ENCODE assay signal across 8 cellular contexts in the genomic region with DNA sequence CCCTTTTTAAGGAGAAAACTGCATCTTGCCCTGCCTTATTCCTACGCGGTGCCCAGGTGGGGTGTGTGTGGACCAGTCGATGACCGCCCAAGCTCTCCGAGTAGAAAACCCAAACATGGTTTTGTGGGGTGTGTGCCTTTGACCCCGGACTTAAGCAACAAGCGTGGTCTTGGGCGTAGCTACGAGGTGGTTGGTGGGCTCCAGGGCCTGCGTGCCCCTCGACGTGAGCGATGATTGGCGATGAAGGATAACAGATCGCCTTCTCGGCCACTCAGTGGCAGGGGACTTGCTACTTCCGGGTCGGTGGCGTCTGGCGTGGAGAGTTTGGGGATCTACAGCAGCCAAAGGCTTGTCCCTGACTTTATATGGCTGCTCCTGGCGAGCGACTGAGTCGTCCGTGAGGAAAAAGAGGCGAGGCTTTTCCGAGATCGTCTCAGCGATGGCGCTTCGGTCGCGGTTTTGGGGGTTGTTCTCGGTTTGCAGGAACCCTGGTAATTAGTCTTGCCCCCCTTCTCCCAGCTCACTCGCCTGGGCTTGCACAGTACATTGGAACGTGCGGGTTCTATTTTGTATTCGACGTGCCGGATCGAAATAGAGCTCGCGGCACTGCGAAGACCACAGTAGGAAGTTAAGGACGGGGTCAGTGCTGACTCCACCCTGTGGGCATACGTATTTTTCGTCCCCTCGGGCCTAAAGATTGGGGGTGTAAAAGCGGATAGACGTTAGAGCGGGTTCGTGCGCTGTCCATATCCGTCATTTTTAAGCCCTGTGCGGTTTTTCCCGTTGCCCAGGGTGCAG. TPM values are rescaled to one million over a fixed set of nuclear protein-coding genes. Genes with fewer than 3 reads are reported as not detected.
DNase-seq lines count a peak whose midpoint lies in the region; ATAC-seq and TF ChIP-seq lines count a peak whose summit lies in the region.

A gene (plus strand): TSS at position 319 of the 798 bp plus-strand sequence. CDS start 121 bp downstream, at position 440.

- peak within 1 kb of the TSS; percentile 97 to 100 (median 100) for H3K4me3 Mint-ChIP-seq in IgD-negative memory B cell

- TF ChIP-seq CTCF in epithelial cell of esophagus (IDR thresholded peaks at IDR 0.05; ENCODE audit: insufficient read depth, low read depth, low read length, missing control alignments) = peak; percentile 5

- H3K4me3 ChIP-seq in epithelial cell of esophagus (ENCODE audit: low read length) (peak within 1 kb of the TSS; percentile 80), mononuclear cell (ENCODE audit: low read length) (peak within 1 kb of the TSS; percentile 89)

- no peaks in the 10 kb centered on the region for H3K9me3 ChIP-seq in mononuclear cell (ENCODE audit: low read depth, low read length)

- H3K27ac Mint-ChIP-seq in IgD-negative memory B cell = peak within 1 kb of the TSS; percentile 95 to 99 (median 96)

- H3K4me1 Mint-ChIP-seq in IgD-negative memory B cell = peaks cover 25 to 38% (median 36%) of the 10 kb centered on the region in 3 donors

- no peaks in the 10 kb centered on the region for H3K27me3 ChIP-seq in mononuclear cell (ENCODE audit: insufficient read depth, low read length)

- no peaks in the 10 kb centered on the region for H3K9me3 Mint-ChIP-seq in IgD-negative memory B cell

- H3K4me1 ChIP-seq in mononuclear cell (ENCODE audit: insufficient read depth, low read length) = peaks cover 33% of the 10 kb centered on the region

- ATAC-seq in GM21529 (IDR thresholded peaks at IDR 0.05; ENCODE audit: unreplicated experiment) = peak; percentile 82

- DNase-seq in DMS 273 treated with DMSO at 0.1 percent for 48 hours (lab: John Stamatoyannopoulos, UW) = peak; percentile 98
- peak; percentile 70 for DNase-seq in OCI-M2 (lab: John Stamatoyannopoulos, UW; ENCODE audit: unreplicated experiment)
- peak; percentile 76 for DNase-seq in activated T-cell treated with anti-CD3 and anti-CD28 coated beads for 4 hours
- DNase-seq in epithelial cell of esophagus (ENCODE audit: low read depth) = peak; percentile 98
- peak; percentile 83 for DNase-seq in stimulated activated CD8-positive, alpha-beta memory T cell treated with anti-CD3 and anti-CD28 coated beads, Interleukin-4, amount 100 ng/mL, for 24 hours (ENCODE audit: low read depth)

- H3K36me3 Mint-ChIP-seq in IgD-negative memory B cell = peaks cover 3% of the 10 kb centered on the region

- no peaks in the 10 kb centered on the region for H3K27me3 Mint-ChIP-seq in IgD-negative memory B cell

RNA-seq across cellular contexts. Expression of the gene that starts here (rescaled TPM):
- 108 TPM for polyA plus RNA-seq in IgD-negative memory B cell
- total RNA-seq in mononuclear cell = 12.1 TPM

Comparison
In these comparisons a context has a peak if more than half of its experiments do, and no peak if none do; other contexts are left out.
1. Peak in every context shown above with its lines: DNase-seq, ATAC-seq and H3K4me3 ChIP-seq.